ENCODE assay signal across 9 cellular contexts in the genomic region with DNA sequence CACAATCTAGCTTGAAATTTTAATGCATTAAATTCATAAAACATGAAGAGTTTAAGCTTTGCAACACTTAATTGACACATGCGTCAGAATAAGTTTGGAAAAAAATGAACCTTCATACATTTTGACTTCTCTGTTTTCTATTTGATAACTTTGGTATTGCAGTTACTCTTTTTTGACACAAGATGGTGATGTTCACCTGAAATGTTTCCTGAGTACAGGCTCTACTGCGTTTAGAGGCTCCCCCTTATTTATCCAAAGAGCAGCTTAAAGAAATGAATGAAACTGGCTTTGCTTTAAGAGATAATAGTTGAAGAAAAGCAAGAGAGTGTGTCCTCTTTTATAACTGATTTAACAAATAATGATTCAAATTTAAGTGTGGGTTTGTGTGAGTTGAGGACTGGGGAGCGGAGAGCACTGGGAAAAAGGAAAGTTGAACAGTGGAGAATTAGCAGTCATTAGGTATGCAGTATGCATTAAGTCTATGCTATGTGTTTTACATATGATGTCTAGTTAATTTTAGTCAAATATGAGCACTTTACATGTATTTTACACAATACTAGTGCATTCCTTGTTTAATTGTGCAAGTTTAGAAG.
DNase-seq lines count a peak whose midpoint lies in the region; ATAC-seq and TF ChIP-seq lines count a peak whose summit lies in the region.
"Had no signal": no experiment of that assay in that cellular context is flagged by ENCODE, and none has a peak within 500 bp of the region (broad histone marks: within the 10 kb centered on the region; RNA-seq: fewer than 3 reads in every experiment).

No MANE protein-coding gene starts in this region.

- H3K9me3 ChIP-seq in SK-N-SH (no peaks in the 10 kb centered on the region; the same call in 1 of the 2 replicates), prostate gland (no peaks in the 10 kb centered on the region)

- DNase-seq in Caki2 (ENCODE audit: low read depth) (peak; percentile 30), SK-N-SH (peak; percentile 55), foreskin fibroblast (peak; percentile 38 to 65), prostate gland (ENCODE audit: low spot score) (no peak), T-helper 9 cell (no peak)
- no peak for DNase-seq in activated T-cell treated with anti-CD3 and anti-CD28 coated beads, Interleukin-2, amount 50 U/mL, for 24 hours

- no peaks in the 10 kb centered on the region for H3K4me1 Mint-ChIP-seq in activated T-cell treated with anti-CD3 and anti-CD28 coated beads, Interleukin-2, amount 50 U/mL, for 24 hours (ENCODE audit: low read depth)

- TF ChIP-seq POLR2A in prostate gland (IDR thresholded peaks at IDR 0.05) = no peak

- CTCF ChIA-PET in SK-N-SH (lab: Yijun Ruan, JAX) = interaction anchor here (0.6 to 2.6 kb wide), 28 partner anchors 9 to 1147 kb away, joined by 3 to 26 read pairs (median 3); no protein-coding TSS in a partner anchor

- H3K27ac Mint-ChIP-seq in activated T-cell treated with anti-CD3 and anti-CD28 coated beads, Interleukin-2, amount 50 U/mL, for 24 hours = no peak overlapping the region

- intact Hi-C loops in prostate gland (cut with DNase I) = loop anchor here (10.0 kb wide), 3 partner anchors 292 to 1162 kb away; a partner anchor contains a TSS

- H3K4me3 Mint-ChIP-seq in activated T-cell treated with anti-CD3 and anti-CD28 coated beads, Interleukin-2, amount 50 U/mL, for 24 hours = no peak overlapping the region

- H3K27me3 ChIP-seq in SK-N-SH (ENCODE audit: insufficient read depth) (no peaks in the 10 kb centered on the region), prostate gland (replicated peaks; ENCODE audit: insufficient read depth) (no peaks in the 10 kb centered on the region)

- POLR2A ChIA-PET in SK-N-SH (lab: Yijun Ruan, JAX) = no interaction called here

- TF ChIP-seq EP300 in SK-N-SH (IDR thresholded peaks at IDR 0.05; ENCODE audit: borderline replicate concordance in 1 of 2, low read depth in 1 of 2, low read length in 1 of 2) = no peak

- H2AFZ ChIP-seq in SK-N-SH (ENCODE audit: low read depth) = no peak overlapping the region

- peaks cover 23% of the 10 kb centered on the region for H3K36me3 Mint-ChIP-seq in activated T-cell treated with anti-CD3 and anti-CD28 coated beads, Interleukin-2, amount 50 U/mL, for 24 hours (ENCODE audit: low read depth)

- 72% methylated on average over 3 of the region's 3 CpGs for WGBS in SK-N-SH (ENCODE audit: low lambda C conversion rate)
- WGBS in prostate gland = 68% methylated on average over 3 of the region's 3 CpGs

- TF ChIP-seq RAD21 in SK-N-SH (IDR thresholded peaks at IDR 0.05; ENCODE audit: low read length) = peak; percentile 83

- no peaks in the 10 kb centered on the region for H4K20me1 ChIP-seq in SK-N-SH (ENCODE audit: insufficient read depth)

- ATAC-seq in GM19035 (IDR thresholded peaks at IDR 0.05; ENCODE audit: unreplicated experiment) = peak; percentile 79
- peak; percentile 72 for ATAC-seq in HG03439 (IDR thresholded peaks at IDR 0.05; ENCODE audit: unreplicated experiment)

- no peak overlapping the region for H3K4me2 ChIP-seq in SK-N-SH

- no peak overlapping the region for H3K27ac ChIP-seq in SK-N-SH (ENCODE audit: low read depth in 2 of 2, low read length in 1 of 2)
- no peak overlapping the region for H3K27ac ChIP-seq in prostate gland
- H3K27ac ChIP-seq: skin epidermis had no signal

- H3K36me3 ChIP-seq in SK-N-SH (replicated peaks in 1 of 2; ENCODE audit: control insufficient read depth in 1 of 2, insufficient read depth in 2 of 2, low read length in 1 of 2) (peaks cover 0 to 8% of the 10 kb centered on the region in 2 experiments), prostate gland (no peaks in the 10 kb centered on the region)

- H3K9ac ChIP-seq in SK-N-SH = no peak overlapping the region

- H3K4me3 ChIP-seq in SK-N-SH (ENCODE audit: low read depth in 2 of 2, low read length in 1 of 2) = no peak overlapping the region; a peak in 1 of 4 replicates
- H3K4me3 ChIP-seq in foreskin fibroblast (ENCODE audit: low read depth in 1 of 2, low read length in 2 of 2) = no peak overlapping the region
- H3K4me3 ChIP-seq in prostate gland = no peak overlapping the region
- H3K4me3 ChIP-seq: skin epidermis had no signal

- peak; percentile 77 for TF ChIP-seq CTCF in SK-N-SH (IDR thresholded peaks at IDR 0.05)
- peak; percentile 46 for TF ChIP-seq CTCF in foreskin fibroblast (IDR thresholded peaks at IDR 0.05; ENCODE audit: low read depth, low read length)
- peak; percentile 58 to 81 (median 67) for TF ChIP-seq CTCF in prostate gland (IDR thresholded peaks at IDR 0.05)

- H3K4me1 ChIP-seq in SK-N-SH (ENCODE audit: control insufficient read depth in 1 of 2, insufficient read depth in 2 of 2, low read depth in 1 of 2, low read length in 1 of 2) (no peaks in the 10 kb centered on the region; a peak in 1 of 4 replicates), prostate gland (replicated peaks) (no peaks in the 10 kb centered on the region)

- H3F3A ChIP-seq in SK-N-SH (replicated peaks; ENCODE audit: insufficient read depth) = peaks cover 4% of the 10 kb centered on the region

- no peaks in the 10 kb centered on the region for H3K9me2 ChIP-seq in SK-N-SH

- no peaks in the 10 kb centered on the region for H3K27me3 Mint-ChIP-seq in activated T-cell treated with anti-CD3 and anti-CD28 coated beads, Interleukin-2, amount 50 U/mL, for 24 hours

- no peaks in the 10 kb centered on the region for H3K9me3 Mint-ChIP-seq in activated T-cell treated with anti-CD3 and anti-CD28 coated beads, Interleukin-2, amount 50 U/mL, for 24 hours

- no peaks in the 10 kb centered on the region for H3K79me2 ChIP-seq in SK-N-SH (ENCODE audit: insufficient read depth)

- in situ Hi-C loops in Caki2 (cut with HindIII; ENCODE audit: low pct_unique_long_range_greater_than_20kb, low sequenced_read_pairs) = no loop called here

TF ChIP-seq in SK-N-SH, 30 proteins besides CTCF, POLR2A, EP300 and RAD21:
- TF ChIP-seq GATA2 (CRISPR knock-in tag; IDR thresholded peaks at IDR 0.05) = no peak
- peak; percentile 71 for TF ChIP-seq SMC3 (IDR thresholded peaks at IDR 0.05; ENCODE audit: low read depth, low read length)

Comparison
In these comparisons a context has a peak if more than half of its experiments do, and no peak if none do; other contexts are left out.
1. DNase-seq: peak in Caki2 (single experiment), SK-N-SH (single experiment) and foreskin fibroblast (2 of 2); none in prostate gland (single experiment), activated T-cell treated with anti-CD3 and anti-CD28 coated beads, Interleukin-2, amount 50 U/mL, for 24 hours (single experiment) and T-helper 9 cell (single experiment).
2. Peak in every context shown above with its lines, with median percentiles within 50 percentile points of each other: CTCF ChIP-seq.